In the genomic region with DNA sequence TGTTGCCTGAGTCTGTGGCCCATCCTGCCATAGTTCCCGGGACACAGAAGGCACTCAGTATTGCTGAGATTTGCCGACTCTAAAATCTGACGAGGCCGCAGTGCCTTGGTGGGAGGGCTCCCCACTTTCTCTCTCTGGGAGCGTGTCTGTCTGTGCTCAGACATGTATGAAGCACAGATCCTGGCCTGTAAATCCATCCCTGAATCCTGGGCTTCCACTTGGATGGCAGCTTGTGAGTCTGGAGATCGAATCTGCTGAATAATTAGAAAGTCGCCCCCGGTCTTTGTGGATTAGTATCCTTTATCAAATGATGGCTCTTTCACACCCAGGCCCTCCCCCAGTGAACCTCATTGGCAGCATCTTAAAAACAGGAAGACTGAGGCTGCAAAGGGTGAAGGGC, we compare ENCODE assay signal across 1 cellular context.
TF ChIP-seq lines count a peak whose summit lies in the region.

No MANE protein-coding gene starts in this region.

TF ChIP-seq in GM12878, 131 proteins besides CTCF, POLR2A, EP300 and RAD21:
- TF ChIP-seq ZNF592 (IDR thresholded peaks at IDR 0.05) (peak; percentile 4; the same call in 1 of the 2 replicates), NFXL1 (IDR thresholded peaks at IDR 0.05; ENCODE audit: borderline replicate concordance) (no peak)
TF ChIP-seq in GM12878: peak in this region for 1.
